11 cellular contexts compared by ENCODE assay signal in genomic region chr12:122087431-122088180, GRCh38. TPM values are rescaled to one million over a fixed set of nuclear protein-coding genes. Genes with fewer than 3 reads are reported as not detected.
DNase-seq lines count a peak whose midpoint lies in the region; ATAC-seq and TF ChIP-seq lines count a peak whose summit lies in the region.
"Had no signal": no experiment of that assay in that cellular context is flagged by ENCODE, and none has a peak within 500 bp of the region (broad histone marks: within the 10 kb centered on the region; RNA-seq: fewer than 3 reads in every experiment).

No MANE protein-coding gene starts in this region.

- whole genome bisulfite sequencing in psoas muscle, 3 donors = 38 to 58% (median 43%) methylated on average over 16 to 17 of the region's 17 CpGs

- ATAC-seq in left ventricle myocardium superior = peak; percentile 13
- peak; percentile 70 to 82 (median 76) for ATAC-seq in psoas muscle
- ATAC-seq in GM18505 (IDR thresholded peaks at IDR 0.05; ENCODE audit: unreplicated experiment) = no peak
- ATAC-seq in GM21576 (IDR thresholded peaks at IDR 0.05; ENCODE audit: unreplicated experiment) = no peak

- H3K4me3 Mint-ChIP-seq in CD14-positive monocyte = no peak overlapping the region
- H3K4me3 Mint-ChIP-seq in activated T-helper 1 cell treated with anti-CD3 and anti-CD28 coated beads, Interleukin-12 subunit alpha, Interleukin-12 subunit beta, Interleukin-2, Interleukin-4 antibody, amounts not matched to agents 30 ng/mL and 10 ng/mL and 1 ng/mL, durations not matched to agents 14 hours and 24 hours and 36 hours = no peak overlapping the region

- peaks cover 3 to 53% of the 10 kb centered on the region in 2 donors for H3K36me3 ChIP-seq in psoas muscle (ENCODE audit: insufficient read depth in 1 of 2, low read depth in 1 of 2)

- TF ChIP-seq CTCF in CD14-positive monocyte (IDR thresholded peaks at IDR 0.05) (no peak), psoas muscle (IDR thresholded peaks at IDR 0.05) (no peak)

- H3K4me1 Mint-ChIP-seq in CD14-positive monocyte = peaks cover 50% of the 10 kb centered on the region
- peaks cover 69% of the 10 kb centered on the region for H3K4me1 Mint-ChIP-seq in activated T-helper 1 cell treated with anti-CD3 and anti-CD28 coated beads, Interleukin-12 subunit alpha, Interleukin-12 subunit beta, Interleukin-2, Interleukin-4 antibody, amounts not matched to agents 30 ng/mL and 10 ng/mL and 1 ng/mL, durations not matched to agents 14 hours and 24 hours and 36 hours (ENCODE audit: low read depth)

- DNase-seq in CD14-positive monocyte (ENCODE audit: low spot score) (no peak), left ventricle myocardium superior (no peak), psoas muscle (peak in 1 of 2 donors; percentile 39), NCI-H128 (lab: John Stamatoyannopoulos, UW; ENCODE audit: unreplicated experiment) (no peak), nucleus accumbens (lab: John Stamatoyannopoulos, UW) (no peak)
- no peak for DNase-seq in activated T-helper 1 cell treated with anti-CD3 and anti-CD28 coated beads, Interleukin-12 subunit alpha, Interleukin-12 subunit beta, Interleukin-2, Interleukin-4 antibody, amounts not matched to agents 30 ng/mL and 10 ng/mL and 1 ng/mL, durations not matched to agents 14 hours and 24 hours and 36 hours (ENCODE audit: low spot score)
- DNase-seq: activated T-cell treated with anti-CD3 and anti-CD28 coated beads for 4 hours, naive B cell, T1000 had no signal

- peaks cover 0 to 2% (median 0%) of the 10 kb centered on the region in 7 donors for H3K9me3 Mint-ChIP-seq in CD14-positive monocyte
- H3K9me3 Mint-ChIP-seq in activated T-helper 1 cell treated with anti-CD3 and anti-CD28 coated beads, Interleukin-12 subunit alpha, Interleukin-12 subunit beta, Interleukin-2, Interleukin-4 antibody, amounts not matched to agents 30 ng/mL and 10 ng/mL and 1 ng/mL, durations not matched to agents 14 hours and 24 hours and 36 hours = no peaks in the 10 kb centered on the region
- H3K9me3 Mint-ChIP-seq: naive B cell had no signal

- no peak for TF ChIP-seq POLR2A in GM18505 (IDR thresholded peaks at IDR 0.05; ENCODE audit: borderline replicate concordance, extremely low read depth, insufficient read depth, insufficient read length)

- H3K36me3 Mint-ChIP-seq in CD14-positive monocyte = peaks cover 40 to 64% of the 10 kb centered on the region in 2 donors
- H3K36me3 Mint-ChIP-seq in activated T-helper 1 cell treated with anti-CD3 and anti-CD28 coated beads, Interleukin-12 subunit alpha, Interleukin-12 subunit beta, Interleukin-2, Interleukin-4 antibody, amounts not matched to agents 30 ng/mL and 10 ng/mL and 1 ng/mL, durations not matched to agents 14 hours and 24 hours and 36 hours (ENCODE audit: low read depth) = peaks cover 45% of the 10 kb centered on the region

- no peaks in the 10 kb centered on the region for H3K27me3 ChIP-seq in psoas muscle (ENCODE audit: insufficient read depth in 3 of 3, low read length in 2 of 3)

- peak overlapping the region in 6 of 7 donors; percentile 9 to 83 (median 58) for H3K27ac Mint-ChIP-seq in CD14-positive monocyte
- peak overlapping the region; percentile 66 for H3K27ac Mint-ChIP-seq in activated T-helper 1 cell treated with anti-CD3 and anti-CD28 coated beads, Interleukin-12 subunit alpha, Interleukin-12 subunit beta, Interleukin-2, Interleukin-4 antibody, amounts not matched to agents 30 ng/mL and 10 ng/mL and 1 ng/mL, durations not matched to agents 14 hours and 24 hours and 36 hours

- H3K4me3 ChIP-seq in psoas muscle = peak overlapping the region; percentile 44

- intact Hi-C loops in CD14-positive monocyte (cut with micrococcal nuclease) (loop anchor here in 1 of 2 donors (10.0 kb wide), 1 partner anchor 293 kb away; the partner anchor contains the start of gene RHOF), left ventricle myocardium superior (cut with micrococcal nuclease) (no loop called here), psoas muscle (cut with DNase I) (loop anchor here in 1 of 2 donors (5.0 kb wide), 1 partner anchor 40 kb away; no protein-coding TSS in a partner anchor)
- intact Hi-C loops in activated T-helper 1 cell treated with anti-CD3 and anti-CD28 coated beads, Interleukin-12 subunit alpha, Interleukin-12 subunit beta, Interleukin-2, Interleukin-4 antibody, amounts not matched to agents 30 ng/mL and 10 ng/mL and 1 ng/mL, durations not matched to agents 14 hours and 24 hours and 36 hours (cut with micrococcal nuclease) = loop anchor here (10.0 kb wide), 1 partner anchor 1147 kb away; the partner anchor contains the start of genes MPHOSPH9 and MTRFR

- no peaks in the 10 kb centered on the region for H3K9me3 ChIP-seq in psoas muscle

- H3K27me3 Mint-ChIP-seq in CD14-positive monocyte (ENCODE audit: low read depth in 3 of 3) = peaks cover 0 to 1% (median 1%) of the 10 kb centered on the region in 3 donors
- H3K27me3 Mint-ChIP-seq in activated T-helper 1 cell treated with anti-CD3 and anti-CD28 coated beads, Interleukin-12 subunit alpha, Interleukin-12 subunit beta, Interleukin-2, Interleukin-4 antibody, amounts not matched to agents 30 ng/mL and 10 ng/mL and 1 ng/mL, durations not matched to agents 14 hours and 24 hours and 36 hours (ENCODE audit: insufficient read depth) = no peaks in the 10 kb centered on the region
- H3K27me3 Mint-ChIP-seq: naive B cell had no signal

- H3K27ac ChIP-seq in psoas muscle = peak overlapping the region; percentile 92

- H3K4me1 ChIP-seq in psoas muscle = peaks cover 93% of the 10 kb centered on the region

RNA-seq across cellular contexts. Expression of gene MLXIP, which starts 9.1 kb away (rescaled TPM):
- 1 to 10 TPM; 4.5 to 4.6 TPM for polyA plus RNA-seq in CD14-positive monocyte
- total RNA-seq in activated T-helper 1 cell treated with anti-CD3 and anti-CD28 coated beads, Interleukin-12 subunit alpha, Interleukin-12 subunit beta, Interleukin-2, Interleukin-4 antibody, amounts not matched to agents 30 ng/mL and 10 ng/mL and 1 ng/mL, durations not matched to agents 14 hours and 24 hours and 36 hours = 59.0 and 62.1 TPM in 2 replicates
- 30.2 TPM for total RNA-seq in left ventricle myocardium superior
- 100 to 1,000 TPM; 114 to 184 (median 137) TPM for total RNA-seq in psoas muscle
- 100 to 1,000 TPM in 1 of 3 donors, 10 to 100 TPM in 2; 50.9 to 114 (median 55.0) TPM for polyA plus RNA-seq in psoas muscle

Comparison
In these comparisons a context has a peak if more than half of its experiments do, and no peak if none do; other contexts are left out.
1. ATAC-seq: peak in left ventricle myocardium superior (single experiment) and psoas muscle (4 of 4); none in GM18505 (single experiment) and GM21576 (single experiment).